ENCODE assay signal across 4 cellular contexts in the genomic region with DNA sequence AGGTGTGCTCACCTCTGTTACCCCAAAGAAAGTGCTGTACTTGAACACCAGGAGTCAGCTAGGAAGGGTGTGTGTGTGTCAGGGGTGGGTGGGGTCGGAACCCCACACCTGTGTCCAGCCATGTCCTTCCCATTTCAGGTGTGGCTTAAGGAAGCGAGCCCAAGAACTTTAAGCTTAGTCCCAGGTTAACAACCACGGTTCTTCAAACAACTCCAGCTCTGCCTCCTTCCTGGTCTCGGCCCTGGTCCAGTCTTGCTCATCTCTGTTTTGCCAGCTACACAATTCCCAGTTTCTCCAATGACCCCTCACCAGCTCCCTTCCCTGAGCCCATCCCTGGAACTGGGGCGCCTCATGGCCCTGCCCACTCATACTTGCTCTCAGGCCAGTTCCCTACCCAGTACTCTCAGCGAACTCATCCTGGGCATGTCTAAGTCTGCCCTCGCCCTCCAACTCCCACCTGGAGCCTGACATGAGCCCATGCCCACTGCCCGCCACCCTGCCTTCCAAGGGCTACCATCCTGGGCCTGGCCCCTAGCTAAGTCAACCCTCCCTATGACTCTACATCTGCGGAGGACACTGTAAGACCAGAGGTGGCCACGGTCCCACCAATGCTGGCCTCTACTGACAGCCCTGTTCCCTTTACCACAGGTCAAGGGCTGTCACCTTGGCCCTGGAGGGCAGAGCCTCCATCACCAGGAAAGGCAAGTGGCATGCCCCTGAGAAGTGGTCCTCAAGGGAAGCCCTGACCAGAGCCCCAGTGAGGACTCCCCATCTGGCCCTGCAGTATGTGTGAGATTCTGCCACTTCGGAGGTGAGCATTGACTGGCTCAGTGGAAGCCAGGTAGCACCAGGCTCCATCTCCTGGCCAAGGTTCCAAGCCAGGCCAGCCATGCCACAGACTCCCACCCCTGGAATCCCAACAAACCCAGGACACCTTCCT.
"Had no signal": no experiment of that assay in that cellular context is flagged by ENCODE, and none has a peak within 500 bp of the region (broad histone marks: within the 10 kb centered on the region; RNA-seq: fewer than 3 reads in every experiment).

No MANE protein-coding gene starts in this region.

- H3K9me3 Mint-ChIP-seq: stimulated activated memory B cell treated with anti-CD40 and anti-IgM and Interleukin-4, amounts not matched to agents 10 μg/mL and 1 μg/mL and 100 μg/mL, for 72 hours; WTC11 had no signal

- H3K27me3 Mint-ChIP-seq: activated CD8-positive, alpha-beta memory T cell treated with anti-CD3 and anti-CD28 coated beads, Interleukin-2, amount 10 ng/mL, durations not matched to agents 7 days and 5 days; stimulated activated memory B cell treated with anti-CD40 and anti-IgM and Interleukin-4, amounts not matched to agents 10 μg/mL and 1 μg/mL and 100 μg/mL, for 72 hours had no signal

- H3K36me3 Mint-ChIP-seq: stimulated activated memory B cell treated with anti-CD40 and anti-IgM and Interleukin-4, amounts not matched to agents 10 μg/mL and 1 μg/mL and 100 μg/mL, for 72 hours had no signal

- H3K4me3 Mint-ChIP-seq: activated CD8-positive, alpha-beta memory T cell treated with anti-CD3 and anti-CD28 coated beads, Interleukin-2, amount 10 ng/mL, durations not matched to agents 7 days and 5 days; stimulated activated memory B cell treated with anti-CD40 and anti-IgM and Interleukin-4, amounts not matched to agents 10 μg/mL and 1 μg/mL and 100 μg/mL, for 72 hours; WTC11 had no signal

- H3K27ac Mint-ChIP-seq: stimulated activated memory B cell treated with anti-CD40 and anti-IgM and Interleukin-4, amounts not matched to agents 10 μg/mL and 1 μg/mL and 100 μg/mL, for 72 hours had no signal

- DNase-seq: SIG-M5 had no signal
